Comparison of ENCODE assay signal across 1 cellular context in the genomic region with DNA sequence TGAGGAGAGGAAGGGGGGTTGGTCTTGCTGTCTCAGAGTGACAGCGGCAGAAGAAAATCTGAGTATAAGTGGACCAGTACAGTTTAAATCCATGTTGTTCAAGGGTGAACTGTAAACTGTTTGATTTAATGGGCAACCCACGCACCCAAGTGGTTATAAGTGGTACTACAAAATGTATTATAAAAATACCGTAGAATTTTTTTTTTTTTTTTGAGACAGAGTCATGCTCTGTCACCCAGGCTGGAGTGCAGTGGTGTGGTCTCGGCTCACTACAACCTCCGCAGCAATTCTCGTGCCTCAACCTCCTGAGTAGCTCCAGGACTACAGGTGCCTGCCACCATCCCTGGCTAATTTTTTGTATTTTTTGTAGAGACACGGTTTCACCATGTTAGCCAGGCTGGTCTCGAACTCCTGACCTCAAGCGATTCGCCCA.
TF ChIP-seq lines count a peak whose summit lies in the region.

No MANE protein-coding gene starts in this region.

TF ChIP-seq in GM12878, 131 proteins besides CTCF, POLR2A, EP300 and RAD21 (continued from another document):
- TF ChIP-seq, protein P1, sequence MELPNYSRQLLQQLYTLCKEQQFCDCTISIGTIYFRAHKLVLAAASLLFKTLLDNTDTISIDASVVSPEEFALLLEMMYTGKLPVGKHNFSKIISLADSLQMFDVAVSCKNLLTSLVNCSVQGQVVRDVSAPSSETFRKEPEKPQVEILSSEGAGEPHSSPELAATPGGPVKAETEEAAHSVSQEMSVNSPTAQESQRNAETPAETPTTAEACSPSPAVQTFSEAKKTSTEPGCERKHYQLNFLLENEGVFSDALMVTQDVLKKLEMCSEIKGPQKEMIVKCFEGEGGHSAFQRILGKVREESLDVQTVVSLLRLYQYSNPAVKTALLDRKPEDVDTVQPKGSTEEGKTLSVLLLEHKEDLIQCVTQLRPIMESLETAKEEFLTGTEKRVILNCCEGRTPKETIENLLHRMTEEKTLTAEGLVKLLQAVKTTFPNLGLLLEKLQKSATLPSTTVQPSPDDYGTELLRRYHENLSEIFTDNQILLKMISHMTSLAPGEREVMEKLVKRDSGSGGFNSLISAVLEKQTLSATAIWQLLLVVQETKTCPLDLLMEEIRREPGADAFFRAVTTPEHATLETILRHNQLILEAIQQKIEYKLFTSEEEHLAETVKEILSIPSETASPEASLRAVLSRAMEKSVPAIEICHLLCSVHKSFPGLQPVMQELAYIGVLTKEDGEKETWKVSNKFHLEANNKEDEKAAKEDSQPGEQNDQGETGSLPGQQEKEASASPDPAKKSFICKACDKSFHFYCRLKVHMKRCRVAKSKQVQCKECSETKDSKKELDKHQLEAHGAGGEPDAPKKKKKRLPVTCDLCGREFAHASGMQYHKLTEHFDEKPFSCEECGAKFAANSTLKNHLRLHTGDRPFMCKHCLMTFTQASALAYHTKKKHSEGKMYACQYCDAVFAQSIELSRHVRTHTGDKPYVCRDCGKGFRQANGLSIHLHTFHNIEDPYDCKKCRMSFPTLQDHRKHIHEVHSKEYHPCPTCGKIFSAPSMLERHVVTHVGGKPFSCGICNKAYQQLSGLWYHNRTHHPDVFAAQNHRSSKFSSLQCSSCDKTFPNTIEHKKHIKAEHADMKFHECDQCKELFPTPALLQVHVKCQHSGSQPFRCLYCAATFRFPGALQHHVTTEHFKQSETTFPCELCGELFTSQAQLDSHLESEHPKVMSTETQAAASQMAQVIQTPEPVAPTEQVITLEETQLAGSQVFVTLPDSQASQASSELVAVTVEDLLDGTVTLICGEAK (IDR thresholded peaks at IDR 0.05; ENCODE audit: borderline replicate concordance), result no peak
- TF ChIP-seq MYB (IDR thresholded peaks at IDR 0.05; ENCODE audit: borderline replicate concordance, low read depth, low read length) (no peak), CEBPZ (IDR thresholded peaks at IDR 0.05; ENCODE audit: low read depth, low read length) (no peak), LARP7 (IDR thresholded peaks at IDR 0.05) (no peak), SMC3 (IDR thresholded peaks at IDR 0.05; ENCODE audit: borderline replicate concordance, low read length) (peak; percentile 33; the same call in 1 of the 2 replicates), CBFB (IDR thresholded peaks at IDR 0.05; ENCODE audit: low read depth) (no peak), TCF7 (IDR thresholded peaks at IDR 0.05; ENCODE audit: borderline replicate concordance) (no peak), TCF12 (IDR thresholded peaks at IDR 0.05; ENCODE audit: low read depth, low read length) (no peak), RELA (IDR thresholded peaks at IDR 0.05; ENCODE audit: borderline replicate concordance, partially characterized antibody) (no peak), RAD51 (IDR thresholded peaks at IDR 0.05) (no peak), ZNF24 (IDR thresholded peaks at IDR 0.05) (no peak), TCF3 (IDR thresholded peaks at IDR 0.05; ENCODE audit: borderline replicate concordance, insufficient read depth, low read depth, low read length) (no peak), ZNF274 (IDR thresholded peaks at IDR 0.05; ENCODE audit: insufficient read depth, insufficient read length) (no peak), EGR1 (IDR thresholded peaks at IDR 0.05; ENCODE audit: borderline replicate concordance in 1 of 2, low read depth in 2 of 2, low read length in 2 of 2) (no peak), ZNF384 (IDR thresholded peaks at IDR 0.05; ENCODE audit: borderline replicate concordance, low read depth, low read length) (peak; percentile 86), PAX8 (IDR thresholded peaks at IDR 0.05) (no peak)
- TF ChIP-seq, protein P2, sequence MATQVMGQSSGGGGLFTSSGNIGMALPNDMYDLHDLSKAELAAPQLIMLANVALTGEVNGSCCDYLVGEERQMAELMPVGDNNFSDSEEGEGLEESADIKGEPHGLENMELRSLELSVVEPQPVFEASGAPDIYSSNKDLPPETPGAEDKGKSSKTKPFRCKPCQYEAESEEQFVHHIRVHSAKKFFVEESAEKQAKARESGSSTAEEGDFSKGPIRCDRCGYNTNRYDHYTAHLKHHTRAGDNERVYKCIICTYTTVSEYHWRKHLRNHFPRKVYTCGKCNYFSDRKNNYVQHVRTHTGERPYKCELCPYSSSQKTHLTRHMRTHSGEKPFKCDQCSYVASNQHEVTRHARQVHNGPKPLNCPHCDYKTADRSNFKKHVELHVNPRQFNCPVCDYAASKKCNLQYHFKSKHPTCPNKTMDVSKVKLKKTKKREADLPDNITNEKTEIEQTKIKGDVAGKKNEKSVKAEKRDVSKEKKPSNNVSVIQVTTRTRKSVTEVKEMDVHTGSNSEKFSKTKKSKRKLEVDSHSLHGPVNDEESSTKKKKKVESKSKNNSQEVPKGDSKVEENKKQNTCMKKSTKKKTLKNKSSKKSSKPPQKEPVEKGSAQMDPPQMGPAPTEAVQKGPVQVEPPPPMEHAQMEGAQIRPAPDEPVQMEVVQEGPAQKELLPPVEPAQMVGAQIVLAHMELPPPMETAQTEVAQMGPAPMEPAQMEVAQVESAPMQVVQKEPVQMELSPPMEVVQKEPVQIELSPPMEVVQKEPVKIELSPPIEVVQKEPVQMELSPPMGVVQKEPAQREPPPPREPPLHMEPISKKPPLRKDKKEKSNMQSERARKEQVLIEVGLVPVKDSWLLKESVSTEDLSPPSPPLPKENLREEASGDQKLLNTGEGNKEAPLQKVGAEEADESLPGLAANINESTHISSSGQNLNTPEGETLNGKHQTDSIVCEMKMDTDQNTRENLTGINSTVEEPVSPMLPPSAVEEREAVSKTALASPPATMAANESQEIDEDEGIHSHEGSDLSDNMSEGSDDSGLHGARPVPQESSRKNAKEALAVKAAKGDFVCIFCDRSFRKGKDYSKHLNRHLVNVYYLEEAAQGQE (IDR thresholded peaks at IDR 0.05; ENCODE audit: low read depth, low read length), result no peak
- TF ChIP-seq, protein P3, sequence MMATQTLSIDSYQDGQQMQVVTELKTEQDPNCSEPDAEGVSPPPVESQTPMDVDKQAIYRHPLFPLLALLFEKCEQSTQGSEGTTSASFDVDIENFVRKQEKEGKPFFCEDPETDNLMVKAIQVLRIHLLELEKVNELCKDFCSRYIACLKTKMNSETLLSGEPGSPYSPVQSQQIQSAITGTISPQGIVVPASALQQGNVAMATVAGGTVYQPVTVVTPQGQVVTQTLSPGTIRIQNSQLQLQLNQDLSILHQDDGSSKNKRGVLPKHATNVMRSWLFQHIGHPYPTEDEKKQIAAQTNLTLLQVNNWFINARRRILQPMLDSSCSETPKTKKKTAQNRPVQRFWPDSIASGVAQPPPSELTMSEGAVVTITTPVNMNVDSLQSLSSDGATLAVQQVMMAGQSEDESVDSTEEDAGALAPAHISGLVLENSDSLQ (IDR thresholded peaks at IDR 0.05), result peak; percentile 82
TF ChIP-seq in GM12878: peak in this region for 3.
